19 cellular contexts compared by ENCODE assay signal in genomic region chr10:92916433-92916832, GRCh38.
"Had no signal": no experiment of that assay in that cellular context is flagged by ENCODE, and none has a peak within 500 bp of the region (broad histone marks: within the 10 kb centered on the region; RNA-seq: fewer than 3 reads in every experiment).

No MANE protein-coding gene starts in this region.

- DNase-seq: effector memory CD8-positive, alpha-beta T cell; esophagus squamous epithelium; foreskin fibroblast; glutamatergic neuron; kidney glomerular epithelial cell; mammary epithelial cell; mucosa of descending colon; naive thymus-derived CD8-positive, alpha-beta T cell; ovary; small intestine; stimulated activated CD4-positive, alpha-beta T cell treated with anti-CD3 and anti-CD28 coated beads, Interleukin-12 subunit alpha, Interleukin-12 subunit beta, amount 100 ng/mL, for 4 hours; stimulated activated naive CD4-positive, alpha-beta T cell; thyroid gland; upper lobe of left lung; uterus had no signal

- H3K27me3 Mint-ChIP-seq: dendritic cell treated with granulocyte-macrophage colony-stimulating factor and Interleukin-4, amounts not matched to agents 40 ng/mL and 50 ng/mL, for 4 days; effector memory CD8-positive, alpha-beta T cell; naive thymus-derived CD8-positive, alpha-beta T cell had no signal

- H3K4me3 ChIP-seq: esophagus squamous epithelium, gastroesophageal sphincter, mucosa of descending colon, ovary, right atrium auricular region, suprapubic skin, thyroid gland, upper lobe of left lung, uterus had no signal

- H3K27me3 ChIP-seq: esophagus squamous epithelium, gastroesophageal sphincter, ovary, right atrium auricular region, suprapubic skin, thyroid gland, upper lobe of left lung, uterus had no signal

- H3K27ac Mint-ChIP-seq: dendritic cell treated with granulocyte-macrophage colony-stimulating factor and Interleukin-4, amounts not matched to agents 40 ng/mL and 50 ng/mL, for 4 days; effector memory CD8-positive, alpha-beta T cell; naive thymus-derived CD8-positive, alpha-beta T cell had no signal

- ATAC-seq: effector memory CD8-positive, alpha-beta T cell; gastroesophageal sphincter; mucosa of descending colon; naive thymus-derived CD8-positive, alpha-beta T cell had no signal

- H3K9me3 ChIP-seq: mucosa of descending colon, ovary, suprapubic skin, thyroid gland, uterus had no signal

- H3K9me3 Mint-ChIP-seq: effector memory CD8-positive, alpha-beta T cell had no signal

- H3K4me1 ChIP-seq: esophagus squamous epithelium, gastroesophageal sphincter, right atrium auricular region, suprapubic skin, thyroid gland, upper lobe of left lung, uterus had no signal

- H3K36me3 ChIP-seq: ovary, right atrium auricular region, suprapubic skin, thyroid gland, uterus had no signal

- H3K27ac ChIP-seq: esophagus squamous epithelium, gastroesophageal sphincter, ovary, right atrium auricular region, suprapubic skin, thyroid gland, upper lobe of left lung, uterus had no signal

- H3K4me3 Mint-ChIP-seq: dendritic cell treated with granulocyte-macrophage colony-stimulating factor and Interleukin-4, amounts not matched to agents 40 ng/mL and 50 ng/mL, for 4 days; effector memory CD8-positive, alpha-beta T cell; naive thymus-derived CD8-positive, alpha-beta T cell had no signal
